ENCODE assay signal across 8 cellular contexts in the genomic region with DNA sequence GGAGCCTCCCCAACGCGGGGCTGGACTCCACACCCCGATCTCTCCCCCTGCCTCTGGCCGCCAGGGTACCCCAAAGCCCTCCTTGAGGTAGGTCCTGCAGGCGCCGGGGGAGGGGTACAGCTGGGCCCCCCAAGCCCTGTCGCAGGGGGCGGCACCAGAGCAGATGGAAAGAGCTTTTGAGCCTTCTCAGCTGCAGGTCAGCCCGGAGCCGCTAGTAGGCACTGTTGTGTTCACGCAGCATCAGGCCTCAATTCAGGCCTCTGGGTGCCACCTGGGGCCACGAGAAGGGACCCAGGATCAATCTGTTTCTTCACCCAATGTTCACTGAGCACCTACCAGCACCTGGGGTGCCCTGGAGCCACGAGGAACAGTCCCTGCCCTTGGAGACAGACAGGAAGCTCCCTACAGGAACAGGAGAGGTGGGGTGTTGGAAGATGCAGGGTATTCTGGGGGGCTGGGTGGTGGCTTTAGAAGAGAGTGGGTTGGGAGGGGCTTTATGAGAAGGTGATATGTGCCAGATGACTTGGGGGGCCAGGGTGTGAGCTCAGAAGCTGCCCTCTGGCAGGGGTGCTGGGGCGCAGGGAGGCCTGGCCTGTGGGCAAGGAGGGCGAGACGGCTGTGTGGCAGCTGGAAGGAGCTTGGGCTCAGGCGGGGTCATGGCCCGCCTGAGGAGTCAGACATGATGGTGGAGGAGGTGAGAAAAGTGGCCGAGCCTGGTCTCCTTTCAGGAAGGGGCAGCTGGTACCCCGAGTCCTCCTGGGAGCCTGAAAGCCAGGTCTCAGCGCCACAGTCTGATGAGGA.
DNase-seq lines count a peak whose midpoint lies in the region; ATAC-seq and TF ChIP-seq lines count a peak whose summit lies in the region.

No MANE protein-coding gene starts in this region.

- H3K27me3 Mint-ChIP-seq in neural crest cell (ENCODE audit: low read depth): no peaks in the 10 kb centered on the region

- TF ChIP-seq CTCF in GM12865 (IDR thresholded peaks at IDR 0.05; ENCODE audit: insufficient read depth, low read depth, low read length, missing control alignments): peak; percentile 98
- TF ChIP-seq CTCF in PC-9 (conservative IDR thresholded peaks at IDR 0.05): peak; percentile 72
- peak; percentile 78 for TF ChIP-seq CTCF in astrocyte of the spinal cord (IDR thresholded peaks at IDR 0.05; ENCODE audit: low read depth, low read length)
- peak; percentile 59 for TF ChIP-seq CTCF in neural crest cell (conservative IDR thresholded peaks at IDR 0.05)

- H2AFZ ChIP-seq in PC-9: no peak overlapping the region

- H3K4me1 Mint-ChIP-seq in neural crest cell: peaks cover 8% of the 10 kb centered on the region

- H3F3A ChIP-seq in PC-9 (ENCODE audit: insufficient read depth, low read depth): peaks cover 20% of the 10 kb centered on the region; the same call in 1 of the 2 replicates

- no peaks in the 10 kb centered on the region for H3K27me3 ChIP-seq in PC-9 (ENCODE audit: insufficient read depth, low read depth)

- peak overlapping the region; percentile 29; the same call in 1 of the 2 replicates for H3K27ac ChIP-seq in PC-9

- H3K4me1 ChIP-seq in PC-9 (replicated peaks; ENCODE audit: insufficient read depth): peaks cover 26% of the 10 kb centered on the region

- no TSS peak for BruUV-seq in PC-9 (replicated peaks; lab: Mats Ljungman, UMichigan)

- H3K4me3 Mint-ChIP-seq in neural crest cell: no peak overlapping the region

- POLR2A ChIA-PET in PC-9 (lab: Charles Lee; ENCODE audit: unreplicated experiment): interaction anchor here (0.7 kb wide), 1 partner anchor 408 kb away, joined by 3 read pairs; no protein-coding TSS in a partner anchor

- ATAC-seq in HG03135 (IDR thresholded peaks at IDR 0.05; ENCODE audit: unreplicated experiment): no peak

- no peaks in the 10 kb centered on the region for H3K9me3 Mint-ChIP-seq in neural crest cell

- H3K9me3 ChIP-seq in PC-9 (ENCODE audit: insufficient read depth, low read depth): no peaks in the 10 kb centered on the region

- CTCF ChIA-PET in PC-9 (lab: Charles Lee): interaction anchor here (1.3 to 1.4 kb wide), 2 partner anchors 23 to 63 kb away, joined by 3 to 8 read pairs; no protein-coding TSS in a partner anchor

- peak overlapping the region; percentile 72 for H3K4me2 ChIP-seq in PC-9

- intact Hi-C loops in PC-9 (cut with micrococcal nuclease; ENCODE audit: unreplicated experiment): no loop called here

- no peaks in the 10 kb centered on the region for H4K20me1 ChIP-seq in PC-9 (ENCODE audit: insufficient read depth)

- no peak overlapping the region for H3K4me3 ChIP-seq in GM12865 (ENCODE audit: low read depth, low read length)
- no peak overlapping the region for H3K4me3 ChIP-seq in PC-9
- no peak overlapping the region for H3K4me3 ChIP-seq in astrocyte of the spinal cord (ENCODE audit: low read depth, low read length)

- DNase-seq in GM12865 (ENCODE audit: low read depth): peak; percentile 66
- DNase-seq in PC-9: no peak
- DNase-seq in astrocyte of the spinal cord (ENCODE audit: low read depth, low spot score): no peak
- no peak for DNase-seq in neural crest cell (ENCODE audit: low read depth, low spot score)
- no peak for DNase-seq in NK-92 treated with Interleukin-12 subunit alpha and Interleukin-12 subunit beta, amount 100 ng/mL, for 24 hours (lab: John Stamatoyannopoulos, UW)
- no peak for DNase-seq in NCI-H748 treated with DMSO at 0.1 percent for 48 hours (lab: John Stamatoyannopoulos, UW)
- DNase-seq in HPDE6-E6E7 (ENCODE audit: extremely low spot score): no peak

- H3K36me3 ChIP-seq in PC-9 (ENCODE audit: low read depth): no peaks in the 10 kb centered on the region

- in situ Hi-C loops in astrocyte of the spinal cord (cut with HindIII; ENCODE audit: low sequenced_read_pairs): no loop called here

- H3K9me2 ChIP-seq in PC-9 (ENCODE audit: insufficient read depth): no peaks in the 10 kb centered on the region

- no peak overlapping the region for H3K27ac Mint-ChIP-seq in neural crest cell (ENCODE audit: unreplicated experiment)

- no peaks in the 10 kb centered on the region for H3K36me3 Mint-ChIP-seq in neural crest cell (ENCODE audit: low read depth)

- H3K79me2 ChIP-seq in PC-9 (ENCODE audit: low read depth): no peaks in the 10 kb centered on the region
